8 cellular contexts compared by ENCODE assay signal in the genomic region with DNA sequence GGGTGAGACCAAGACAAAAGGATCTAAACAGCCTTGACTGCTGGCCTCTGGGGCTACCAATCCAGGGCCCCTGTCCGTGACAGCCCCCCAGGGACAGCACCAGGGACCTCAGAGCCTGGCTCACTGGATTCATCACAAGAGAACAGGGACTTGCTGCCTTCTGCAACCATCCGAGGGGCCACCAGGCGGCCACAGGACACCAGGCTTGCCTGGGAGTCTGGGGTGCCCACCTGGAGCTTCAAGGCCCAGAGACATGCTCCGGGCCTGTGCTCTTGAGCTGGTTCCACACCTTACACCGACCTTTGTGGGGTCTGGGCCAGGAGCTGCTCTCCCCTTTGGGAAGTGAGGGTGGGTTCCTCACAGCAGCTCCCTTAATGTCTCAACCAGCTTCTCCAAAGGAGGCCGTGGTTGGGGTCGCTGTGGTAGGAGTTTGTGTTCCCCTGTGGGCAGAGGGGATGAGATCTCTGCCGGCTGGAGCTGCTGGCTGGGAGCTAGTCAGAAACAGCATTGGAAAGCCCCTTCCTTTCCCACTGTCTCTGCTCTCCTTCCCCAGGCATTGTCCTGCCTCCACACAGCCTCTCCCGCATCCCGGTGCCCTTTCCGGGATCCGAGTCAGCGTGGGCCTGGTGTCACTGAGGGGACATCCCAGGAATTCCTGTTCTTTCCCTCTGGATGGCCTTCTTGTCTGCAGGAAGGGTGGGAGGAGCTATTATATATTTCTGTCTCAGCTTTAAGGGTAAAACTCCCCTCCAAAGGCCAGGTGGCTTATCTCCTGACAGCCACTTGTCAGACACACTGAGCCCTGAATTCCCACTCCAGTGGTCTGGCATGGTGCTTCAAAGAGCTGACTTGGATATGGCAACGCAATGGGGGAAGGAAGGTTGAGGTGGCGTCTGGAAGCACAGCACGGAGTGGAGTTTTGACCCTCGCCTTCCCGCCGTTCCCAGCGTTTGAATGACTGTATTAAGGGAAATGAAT. TPM values are rescaled to one million over a fixed set of nuclear protein-coding genes. Genes with fewer than 3 reads are reported as not detected.
DNase-seq lines count a peak whose midpoint lies in the region; ATAC-seq and TF ChIP-seq lines count a peak whose summit lies in the region.

No MANE protein-coding gene starts in this region.

- peaks cover 0 to 4% of the 10 kb centered on the region in 2 donors for H3K36me3 Mint-ChIP-seq in activated naive CD4-positive, alpha-beta T cell treated with anti-CD3 and anti-CD28 coated beads, Interleukin-2, amount 50 U/mL, for 72 hours
- peaks cover 2% of the 10 kb centered on the region for H3K36me3 Mint-ChIP-seq in activated naive CD4-positive, alpha-beta T cell treated with anti-CD3 and anti-CD28 coated beads, Interleukin-2, amount 10 ng/mL, durations not matched to agents 7 days and 5 days

- TF ChIP-seq CTCF in foreskin keratinocyte (conservative IDR thresholded peaks at IDR 0.05), result peak; percentile 40
- peak; percentile 10 for TF ChIP-seq CTCF in upper lobe of right lung (IDR thresholded peaks at IDR 0.05)

- H3K27me3 ChIP-seq in foreskin keratinocyte (peaks cover 55% of the 10 kb centered on the region), upper lobe of right lung (no peaks in the 10 kb centered on the region)

- peak in 1 of 2 donors; percentile 52 for DNase-seq in activated naive CD4-positive, alpha-beta T cell treated with anti-CD3 and anti-CD28 coated beads, Interleukin-2, amount 50 U/mL, for 72 hours (ENCODE audit: low spot score in 2 of 2)
- no peak for DNase-seq in activated naive CD4-positive, alpha-beta T cell treated with anti-CD3 and anti-CD28 coated beads, Interleukin-2, amount 10 ng/mL, durations not matched to agents 7 days and 5 days
- peak; percentile 28 for DNase-seq in RPMI8226
- DNase-seq in foreskin keratinocyte, result no peak
- DNase-seq in upper lobe of right lung, result no peak
- DNase-seq in putamen (ENCODE audit: low spot score), result no peak
- no peak for DNase-seq in NOMO-1 (lab: John Stamatoyannopoulos, UW; ENCODE audit: unreplicated experiment in 2 of 2)

- H3K9me3 Mint-ChIP-seq in activated naive CD4-positive, alpha-beta T cell treated with anti-CD3 and anti-CD28 coated beads, Interleukin-2, amount 50 U/mL, for 72 hours, result no peaks in the 10 kb centered on the region
- H3K9me3 Mint-ChIP-seq in activated naive CD4-positive, alpha-beta T cell treated with anti-CD3 and anti-CD28 coated beads, Interleukin-2, amount 10 ng/mL, durations not matched to agents 7 days and 5 days, result no peaks in the 10 kb centered on the region

- CTCF ChIA-PET in activated naive CD4-positive, alpha-beta T cell treated with anti-CD3 and anti-CD28 coated beads, Interleukin-2, amount 10 ng/mL, durations not matched to agents 7 days and 5 days (lab: Charles Lee), result no interaction called here

- H3K4me1 ChIP-seq in foreskin keratinocyte, result peaks cover 9% of the 10 kb centered on the region
- peaks cover 25% of the 10 kb centered on the region for H3K4me1 ChIP-seq in upper lobe of right lung

- intact Hi-C loops in upper lobe of right lung (cut with DNase I), result no loop called here

- no peak overlapping the region for H3K4me3 ChIP-seq in upper lobe of right lung

- peak; percentile 29 to 45 for ATAC-seq in activated naive CD4-positive, alpha-beta T cell treated with anti-CD3 and anti-CD28 coated beads, Interleukin-2, amount 50 U/mL, for 72 hours
- no peak for ATAC-seq in foreskin keratinocyte
- ATAC-seq in upper lobe of right lung, result no peak
- no peak for ATAC-seq in GM21526 (IDR thresholded peaks at IDR 0.05; ENCODE audit: low FRiP score, unreplicated experiment)

- H3K4me3 Mint-ChIP-seq in activated naive CD4-positive, alpha-beta T cell treated with anti-CD3 and anti-CD28 coated beads, Interleukin-2, amount 10 ng/mL, durations not matched to agents 7 days and 5 days, result no peak overlapping the region

- H3K27ac Mint-ChIP-seq in activated naive CD4-positive, alpha-beta T cell treated with anti-CD3 and anti-CD28 coated beads, Interleukin-2, amount 50 U/mL, for 72 hours, result no peak overlapping the region
- no peak overlapping the region for H3K27ac Mint-ChIP-seq in activated naive CD4-positive, alpha-beta T cell treated with anti-CD3 and anti-CD28 coated beads, Interleukin-2, amount 10 ng/mL, durations not matched to agents 7 days and 5 days

- H3K9me3 ChIP-seq in upper lobe of right lung, result no peaks in the 10 kb centered on the region

- H3K4me1 Mint-ChIP-seq in activated naive CD4-positive, alpha-beta T cell treated with anti-CD3 and anti-CD28 coated beads, Interleukin-2, amount 10 ng/mL, durations not matched to agents 7 days and 5 days, result peaks cover 10% of the 10 kb centered on the region

- peaks cover 61% of the 10 kb centered on the region for H3K27me3 Mint-ChIP-seq in activated naive CD4-positive, alpha-beta T cell treated with anti-CD3 and anti-CD28 coated beads, Interleukin-2, amount 10 ng/mL, durations not matched to agents 7 days and 5 days

- H3K27ac ChIP-seq in foreskin keratinocyte (no peak overlapping the region), upper lobe of right lung (no peak overlapping the region)

- H3K36me3 ChIP-seq in upper lobe of right lung, result no peaks in the 10 kb centered on the region

RNA-seq across cellular contexts. Expression of a gene that starts 5.1 kb away (rescaled TPM):
- total RNA-seq in activated naive CD4-positive, alpha-beta T cell treated with anti-CD3 and anti-CD28 coated beads, Interleukin-2, amount 50 U/mL, for 72 hours, result 1 to 10 TPM in 1 of 2 donors, under 1 TPM in 1; 0.91 to 1.4 TPM
- 2.0 and 3.9 TPM in 2 replicates for total RNA-seq in foreskin keratinocyte
- polyA plus RNA-seq in foreskin keratinocyte, result 1.2 and 2.3 TPM in 2 replicates
- 20.2 TPM for total RNA-seq in upper lobe of right lung

Comparison
In these comparisons a context has a peak if more than half of its experiments do, and no peak if none do; other contexts are left out.
1. ATAC-seq: peak in activated naive CD4-positive, alpha-beta T cell treated with anti-CD3 and anti-CD28 coated beads, Interleukin-2, amount 50 U/mL, for 72 hours (2 of 2); none in foreskin keratinocyte (single experiment), upper lobe of right lung (single experiment) and GM21526 (single experiment).